8 cellular contexts compared by ENCODE assay signal in the genomic region with DNA sequence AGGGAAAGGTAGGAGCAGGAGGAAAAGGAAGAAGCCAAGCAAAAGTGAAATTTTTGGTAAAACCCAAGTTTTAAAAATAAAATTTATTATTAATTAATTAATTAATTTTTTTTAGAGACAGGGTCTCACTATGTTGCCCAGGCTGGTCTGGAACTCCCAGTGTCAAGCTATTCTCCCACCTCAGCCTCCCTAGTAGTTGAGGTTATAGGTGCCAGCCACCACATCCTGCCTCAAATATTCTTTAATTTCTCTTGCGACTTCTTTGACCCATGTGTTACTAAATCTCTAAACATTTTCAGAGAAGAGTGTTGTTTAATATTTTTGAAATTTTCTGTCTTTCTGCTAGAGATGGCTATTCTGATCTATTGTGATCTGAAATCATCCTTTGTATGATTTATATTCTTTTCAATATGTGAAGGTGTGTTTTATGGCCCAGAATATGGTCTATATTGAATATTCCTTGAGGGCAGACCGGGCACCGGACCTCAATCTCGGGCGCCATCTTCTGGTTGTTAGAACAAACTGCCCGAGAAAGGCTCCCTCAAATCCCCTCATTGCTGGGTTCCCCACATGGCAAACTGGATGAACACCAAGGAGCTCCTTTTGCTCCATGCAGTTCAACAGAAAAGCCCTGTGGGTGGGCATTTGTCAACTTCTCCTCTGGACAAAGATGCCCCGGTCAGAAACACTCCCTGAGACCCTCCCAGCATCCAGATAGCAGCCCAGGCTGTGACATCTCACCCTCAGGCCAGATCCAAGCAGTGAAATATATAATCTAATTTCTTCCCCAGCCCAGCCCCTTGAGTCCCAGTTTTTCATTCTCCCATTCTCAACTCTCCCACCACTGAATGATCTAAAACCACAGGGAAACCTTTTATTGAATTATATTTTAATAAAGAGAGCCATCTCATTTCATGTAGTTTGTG.
DNase-seq lines count a peak whose midpoint lies in the region; ATAC-seq and TF ChIP-seq lines count a peak whose summit lies in the region.

No MANE protein-coding gene starts in this region.

- H3K27ac ChIP-seq in H9 (ENCODE audit: insufficient read length, low read depth, low read length) = no peak overlapping the region

- WGBS in H9 (ENCODE audit: extremely low coverage, insufficient read length, low lambda C conversion rate) = no CpG with 5 or more reads among the region's 7 CpGs

- H3K27ac Mint-ChIP-seq in H9 (no peak overlapping the region; a peak in 1 of 7 replicates), osteocyte (ENCODE audit: unreplicated experiment) (no peak overlapping the region)
- H3K27ac Mint-ChIP-seq in activated CD8-positive, alpha-beta T cell treated with anti-CD3 and anti-CD28 coated beads for 36 hours = no peak overlapping the region

- no peak overlapping the region for H3K56ac ChIP-seq in H9 (ENCODE audit: insufficient read length, low read depth, low read length)

- peak; percentile 83 for DNase-seq in D341Med (ENCODE audit: low spot score)
- DNase-seq in H9 = peak; percentile 76
- peak; percentile 82 for DNase-seq in NCI-H2227 (lab: John Stamatoyannopoulos, UW; ENCODE audit: unreplicated experiment)
- DNase-seq in activated CD8-positive, alpha-beta T cell treated with anti-CD3 and anti-CD28 coated beads for 36 hours = peak; percentile 69
- peak; percentile 54 for DNase-seq in fibroblast of mammary gland (ENCODE audit: low read depth)
- no peak for DNase-seq in osteocyte (ENCODE audit: extremely low spot score, unreplicated experiment)

- POLR2A ChIA-PET in activated CD8-positive, alpha-beta T cell treated with anti-CD3 and anti-CD28 coated beads for 36 hours (lab: Charles Lee) = interaction anchor here (0.6 kb wide), 1 partner anchor 153 kb away, joined by 4 read pairs; no protein-coding TSS in a partner anchor

- H3K23ac ChIP-seq in H9 (ENCODE audit: insufficient read length, low read depth, low read length) = no peak overlapping the region

- H3K4me3 Mint-ChIP-seq in H9 (no peak overlapping the region), osteocyte (ENCODE audit: unreplicated experiment) (no peak overlapping the region)
- H3K4me3 Mint-ChIP-seq in activated CD8-positive, alpha-beta T cell treated with anti-CD3 and anti-CD28 coated beads for 36 hours = no peak overlapping the region

- H3K79me2 ChIP-seq in H9 (ENCODE audit: insufficient read depth, low read length) = no peaks in the 10 kb centered on the region

- peak; percentile 90 for TF ChIP-seq CTCF in H9 (conservative IDR thresholded peaks at IDR 0.05)
- TF ChIP-seq CTCF in activated CD8-positive, alpha-beta T cell treated with anti-CD3 and anti-CD28 coated beads for 36 hours (IDR thresholded peaks at IDR 0.05) = peak; percentile 81
- peak; percentile 78 for TF ChIP-seq CTCF in fibroblast of mammary gland (conservative IDR thresholded peaks at IDR 0.05; ENCODE audit: control insufficient read depth, insufficient read depth, low read depth, low read length)
- TF ChIP-seq CTCF in osteocyte (IDR thresholded peaks at IDR 0.05) = peak; percentile 73

- no peak overlapping the region for H2BK20ac ChIP-seq in H9 (ENCODE audit: low read depth, low read length, poor library complexity, severe bottlenecking)

- H2BK120ac ChIP-seq in H9 (ENCODE audit: low read depth, low read length, poor library complexity, severe bottlenecking) = no peak overlapping the region

- no peak overlapping the region for H3K4me3 ChIP-seq in fibroblast of mammary gland (ENCODE audit: control insufficient read depth, low read depth, low read length)

- no peak overlapping the region for H2BK12ac ChIP-seq in H9 (ENCODE audit: insufficient read length, low read depth, low read length)

- H3K23me2 ChIP-seq in H9 (ENCODE audit: insufficient read length, low read depth, low read length, poor library complexity, severe bottlenecking) = no peaks in the 10 kb centered on the region

- H3K27me3 Mint-ChIP-seq in H9 (ENCODE audit: low read depth) (peaks cover 18% of the 10 kb centered on the region), osteocyte (ENCODE audit: unreplicated experiment) (peaks cover 9% of the 10 kb centered on the region)
- H3K27me3 Mint-ChIP-seq in activated CD8-positive, alpha-beta T cell treated with anti-CD3 and anti-CD28 coated beads for 36 hours = peaks cover 10% of the 10 kb centered on the region

- H2BK15ac ChIP-seq in H9 (ENCODE audit: low read depth, low read length) = no peak overlapping the region

- peak; percentile 77 for ATAC-seq in activated CD8-positive, alpha-beta T cell treated with anti-CD3 and anti-CD28 coated beads for 36 hours
- ATAC-seq in HG02588 (IDR thresholded peaks at IDR 0.05; ENCODE audit: unreplicated experiment) (no peak), GM21528 (IDR thresholded peaks at IDR 0.05; ENCODE audit: low FRiP score, unreplicated experiment) (no peak)

- H3K36me3 Mint-ChIP-seq in H9 (ENCODE audit: insufficient read depth in 1 of 3, low read depth in 3 of 3) = no peaks in the 10 kb centered on the region
- H3K36me3 Mint-ChIP-seq in activated CD8-positive, alpha-beta T cell treated with anti-CD3 and anti-CD28 coated beads for 36 hours (ENCODE audit: low read depth) = no peaks in the 10 kb centered on the region
- H3K36me3 Mint-ChIP-seq in osteocyte (ENCODE audit: unreplicated experiment) = no peaks in the 10 kb centered on the region

- no peak overlapping the region for H2AK5ac ChIP-seq in H9 (ENCODE audit: insufficient read length, low read length)

- no peak overlapping the region for H2BK5ac ChIP-seq in H9 (ENCODE audit: insufficient read length, low read length)

- H3K18ac ChIP-seq in H9 (ENCODE audit: insufficient read length, low read depth, low read length) = no peak overlapping the region

- no peaks in the 10 kb centered on the region for H4K20me1 ChIP-seq in H9 (ENCODE audit: control insufficient read depth, insufficient read depth, insufficient read length)

- H4K5ac ChIP-seq in H9 (ENCODE audit: insufficient read length, low read depth, low read length) = no peak overlapping the region

- CTCF ChIA-PET in activated CD8-positive, alpha-beta T cell treated with anti-CD3 and anti-CD28 coated beads for 36 hours (lab: Charles Lee) = interaction anchor here (0.5 to 2.6 kb wide), 25 partner anchors 8 to 753 kb away, joined by 3 to 21 read pairs (median 3); no protein-coding TSS in a partner anchor

- H3K79me1 ChIP-seq in H9 (ENCODE audit: insufficient read depth, low read depth, low read length, poor library complexity, severe bottlenecking) = no peaks in the 10 kb centered on the region

- intact Hi-C loops in activated CD8-positive, alpha-beta T cell treated with anti-CD3 and anti-CD28 coated beads for 36 hours (cut with micrococcal nuclease) = loop anchor here (5.0 kb wide), 2 partner anchors 123 to 208 kb away; partner anchors contain the start of gene PRDM4

- no peak overlapping the region for H2AFZ ChIP-seq in H9 (ENCODE audit: low read length)

- H3K9ac ChIP-seq in H9 (ENCODE audit: extremely low read depth, insufficient read length, low read length) = no peak overlapping the region

- no peaks in the 10 kb centered on the region for H3K4me1 ChIP-seq in H9 (ENCODE audit: insufficient read depth, low read length)

- H3K9me3 Mint-ChIP-seq in H9 (no peaks in the 10 kb centered on the region), osteocyte (ENCODE audit: unreplicated experiment) (no peaks in the 10 kb centered on the region)
- H3K9me3 Mint-ChIP-seq in activated CD8-positive, alpha-beta T cell treated with anti-CD3 and anti-CD28 coated beads for 36 hours = no peaks in the 10 kb centered on the region

- no peaks in the 10 kb centered on the region for H3K9me3 ChIP-seq in H9 (ENCODE audit: control insufficient read depth, low read depth, low read length)

- no peaks in the 10 kb centered on the region for H3K27me3 ChIP-seq in H9 (ENCODE audit: insufficient read depth, low read length)

- H3K4me1 Mint-ChIP-seq in H9 (peaks cover 2 to 3% of the 10 kb centered on the region in 2 experiments; a peak in 2 of 4 replicates), osteocyte (ENCODE audit: unreplicated experiment) (no peaks in the 10 kb centered on the region)
- H3K4me1 Mint-ChIP-seq in activated CD8-positive, alpha-beta T cell treated with anti-CD3 and anti-CD28 coated beads for 36 hours (ENCODE audit: low read depth) = no peaks in the 10 kb centered on the region

- no peak overlapping the region for H3K14ac ChIP-seq in H9 (ENCODE audit: insufficient read depth, low read length)

- H3K4me2 ChIP-seq in H9 (ENCODE audit: insufficient read depth, insufficient read length, low read length) = no peak overlapping the region

- no peak overlapping the region for H4K8ac ChIP-seq in H9 (replicated peaks; ENCODE audit: insufficient read length, low read depth, low read length)

- no peak overlapping the region for H3K4ac ChIP-seq in H9 (ENCODE audit: low read depth, low read length)

- H4K91ac ChIP-seq in H9 (ENCODE audit: insufficient read length, low read depth, low read length) = no peak overlapping the region

- H3T11ph ChIP-seq in H9 (ENCODE audit: low read length) = no peak overlapping the region
